ENCODE assay signal across 8 cellular contexts in the genomic region with DNA sequence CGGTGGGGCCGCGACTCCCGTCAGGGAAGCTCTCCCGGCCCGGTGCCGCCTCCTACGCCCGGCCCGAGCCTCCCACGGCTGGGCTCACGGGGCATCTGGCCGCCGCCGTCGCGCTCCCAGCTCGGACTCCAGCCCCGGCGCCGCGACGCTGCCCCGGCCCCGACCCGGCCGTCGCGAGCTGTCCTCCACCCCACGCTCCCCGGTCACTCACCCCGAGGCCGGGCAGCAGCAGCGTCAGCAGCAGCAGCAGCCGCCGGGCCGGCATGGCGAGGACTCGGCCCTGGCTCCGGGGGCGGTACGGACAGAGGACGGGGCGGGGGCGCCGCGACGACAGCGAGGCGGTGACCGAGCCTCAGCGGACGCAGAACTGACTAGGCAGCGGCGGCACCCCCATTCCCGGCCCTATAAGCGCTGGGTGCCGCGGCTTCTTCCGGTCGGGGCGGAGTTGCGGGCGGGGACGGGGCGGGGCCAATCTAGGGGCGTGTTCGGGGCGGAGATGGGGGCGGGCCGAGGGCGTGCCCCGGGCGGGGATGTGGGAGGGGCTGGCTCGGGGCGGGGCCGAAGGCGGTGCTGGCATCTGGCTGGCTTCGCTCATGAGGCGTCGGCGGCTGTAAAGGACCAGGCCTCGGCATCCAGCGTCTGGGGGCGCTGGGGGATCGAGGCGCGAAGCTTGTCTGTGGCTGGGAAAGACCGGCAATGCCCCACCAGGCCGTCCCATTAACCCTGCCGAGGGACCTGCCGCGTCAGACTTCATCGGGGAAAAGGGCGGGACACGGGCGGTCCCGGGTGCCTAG. TPM values are rescaled to one million over a fixed set of nuclear protein-coding genes. Genes with fewer than 3 reads are reported as not detected.
DNase-seq lines count a peak whose midpoint lies in the region; ATAC-seq, FAIRE-seq and TF ChIP-seq lines count a peak whose summit lies in the region.

TSS of gene ERN1 (minus strand) at position 380 of the 794 bp plus-strand sequence. CDS start at position 265, 115 bp downstream.

- DNase-seq in AG09319 (ENCODE audit: extremely low read depth, low read depth) (peak; percentile 88), NCI-H510A (lab: John Stamatoyannopoulos, UW) (peak; percentile 93), cerebellar cortex (ENCODE audit: low spot score) (peak; percentile 88), kidney (peak; percentile 99)
- DNase-seq in activated CD4-positive, alpha-beta T cell treated with anti-CD3 and anti-CD28 coated beads for 1 hour = peak; percentile 90
- peak; percentile 87 to 92 for DNase-seq in stimulated activated CD4-positive, alpha-beta T cell treated with anti-CD3 and anti-CD28 coated beads, Interleukin-15, amount 100 ng/mL, for 1 hour (ENCODE audit: low read depth in 1 of 2, low spot score in 1 of 2)

- H3K9ac ChIP-seq in kidney (ENCODE audit: low read length in 2 of 2) = peak within 1 kb of the TSS; percentile 67 to 80

- peak; percentile 70 for ATAC-seq in GM19023 (IDR thresholded peaks at IDR 0.05; ENCODE audit: unreplicated experiment)
- peak; percentile 84 for ATAC-seq in HG03175 (IDR thresholded peaks at IDR 0.05; ENCODE audit: unreplicated experiment)

- no peak for FAIRE-seq in kidney (lab: Jason Lieb, UNC)

- H3K36me3 ChIP-seq in kidney (ENCODE audit: control insufficient read depth in 1 of 2, insufficient read depth in 2 of 2, low read length in 2 of 2) = no peaks in the 10 kb centered on the region

- peak within 1 kb of the TSS; percentile 71 to 86 for H3K4me3 ChIP-seq in kidney (ENCODE audit: low read length in 2 of 2)

- H3K27ac ChIP-seq in kidney (ENCODE audit: low read depth in 2 of 2, low read length in 2 of 2) = peak within 1 kb of the TSS; percentile 91 to 92

- TF ChIP-seq CTCF in AG09319 (IDR thresholded peaks at IDR 0.05; ENCODE audit: low read depth, low read length) (no peak), kidney (IDR thresholded peaks at IDR 0.05; ENCODE audit: borderline replicate concordance, extremely low read depth, insufficient read depth) (no peak)

- no peaks in the 10 kb centered on the region for H3K9me3 ChIP-seq in kidney (ENCODE audit: control insufficient read depth in 1 of 2, low read length in 2 of 2)

- intact Hi-C loops in kidney (cut with DNase I) = loop anchor here (5.0 to 10.0 kb wide), 3 partner anchors 65 to 215 kb away; partner anchors contain the start of genes CSHL1 and GH1

- peaks cover 0 to 9% of the 10 kb centered on the region in 2 donors for H3K4me1 ChIP-seq in kidney (ENCODE audit: control insufficient read depth in 1 of 2, insufficient read depth in 1 of 2, low read depth in 1 of 2, low read length in 2 of 2)

RNA-seq across cellular contexts. Expression of gene ERN1, which starts in this region (rescaled TPM):
- 37.0 TPM for total RNA-seq in kidney
- 2.8 TPM for polyA plus RNA-seq in kidney (ENCODE audit: insufficient read depth, low read depth, low replicate concordance)

Comparison
In these comparisons a context has a peak if more than half of its experiments do, and no peak if none do; other contexts are left out.
1. Peak in every context shown above with its lines: DNase-seq, ATAC-seq, H3K4me3 ChIP-seq and H3K27ac ChIP-seq.